Comparison of ENCODE assay signal across 8 cellular contexts in the genomic region with DNA sequence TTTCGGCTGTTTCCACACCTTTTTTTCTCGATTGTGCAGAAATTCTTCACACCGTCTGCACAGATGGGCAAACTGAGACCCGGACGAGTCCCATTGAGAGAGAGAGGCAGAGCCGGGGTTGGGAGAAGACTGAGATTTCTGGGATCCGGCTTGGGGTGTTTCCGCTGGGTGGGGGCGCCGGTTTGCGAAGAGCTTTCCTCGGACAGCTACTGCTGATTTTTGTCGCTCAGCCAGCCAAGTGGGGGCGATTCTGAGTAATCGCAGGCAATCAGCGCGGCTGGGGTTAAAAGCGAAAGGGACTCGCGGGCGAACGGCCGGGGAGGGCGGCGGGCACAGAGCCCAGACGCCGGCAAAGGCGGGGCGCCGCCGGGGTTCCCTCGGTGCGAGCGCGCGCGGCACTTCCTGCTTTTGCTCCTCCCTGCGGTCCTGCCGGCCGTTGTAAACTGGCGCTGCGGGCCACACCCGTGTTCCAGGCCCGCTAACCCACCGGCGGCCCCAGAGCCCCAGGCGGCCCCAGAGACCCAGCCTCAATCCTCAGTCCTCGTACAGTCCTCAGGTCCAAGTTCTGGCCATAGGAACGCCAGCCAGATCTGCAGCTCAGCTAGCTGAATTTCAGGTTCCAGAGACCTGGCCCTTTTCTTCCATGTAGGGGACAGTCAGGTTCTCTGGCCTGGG. TPM values are rescaled to one million over a fixed set of nuclear protein-coding genes. Genes with fewer than 3 reads are reported as not detected.
A peak's percentile ranks its signal among the peaks of the same experiment; 100 is the strongest.
DNase-seq lines count a peak whose midpoint lies in the region; TF ChIP-seq lines count a peak whose summit lies in the region.

No MANE protein-coding gene starts in this region.

- peaks cover 26% of the 10 kb centered on the region for H3K4me1 ChIP-seq in HAP-1
- peaks cover 59% of the 10 kb centered on the region for H3K4me1 ChIP-seq in suprapubic skin

- no peak for TF ChIP-seq EP300 in suprapubic skin (IDR thresholded peaks at IDR 0.05)

- H3K9me3 ChIP-seq in HAP-1 (no peaks in the 10 kb centered on the region), suprapubic skin (no peaks in the 10 kb centered on the region)

- H3K4me3 ChIP-seq in GM06990 (replicated peaks; ENCODE audit: low read depth, low read length), result peak overlapping the region; percentile 65
- peak overlapping the region; percentile 38 for H3K4me3 ChIP-seq in HAP-1
- peak overlapping the region; percentile 65 for H3K4me3 ChIP-seq in suprapubic skin

- DNase-seq in GM06990 (ENCODE audit: extremely low read depth, insufficient read length), result peak; percentile 93
- peak; percentile 37 to 82 for DNase-seq in HAP-1 (ENCODE audit: low spot score in 2 of 2)
- peak; percentile 89 for DNase-seq in M059J (ENCODE audit: low read depth)
- peak; percentile 42 for DNase-seq in SK-N-DZ (ENCODE audit: low spot score)
- DNase-seq in activated naive CD4-positive, alpha-beta T cell treated with anti-CD3 and anti-CD28 coated beads, Interleukin-2, amount 50 U/mL, for 16 hours, result peak; percentile 80
- DNase-seq in globus pallidus (ENCODE audit: low spot score), result peak; percentile 78
- peak; percentile 72 for DNase-seq in occipital lobe (lab: John Stamatoyannopoulos, UW)
- DNase-seq in suprapubic skin (ENCODE audit: low spot score in 2 of 2), result peak; percentile 92 to 94

- TF ChIP-seq CTCF in GM06990 (IDR thresholded peaks at IDR 0.05; ENCODE audit: insufficient read depth, low read length, poor library complexity, severe bottlenecking) (peak; percentile 41), suprapubic skin (IDR thresholded peaks at IDR 0.05) (no peak)

- no peaks in the 10 kb centered on the region for H3K27me3 ChIP-seq in GM06990 (replicated peaks; ENCODE audit: control insufficient read depth, insufficient read depth, low read length)
- H3K27me3 ChIP-seq in HAP-1 (ENCODE audit: low read depth), result peaks cover 3% of the 10 kb centered on the region; the same call in 1 of the 2 replicates
- H3K27me3 ChIP-seq in suprapubic skin, result no peaks in the 10 kb centered on the region

- H3K36me3 ChIP-seq in GM06990 (ENCODE audit: control insufficient read depth, insufficient read depth, low read length) (no peaks in the 10 kb centered on the region), HAP-1 (replicated peaks) (no peaks in the 10 kb centered on the region), suprapubic skin (no peaks in the 10 kb centered on the region)

- in situ Hi-C loops in HAP-1 (cut with MboI; ENCODE audit: low sequenced_read_pairs), result no loop called here

- under 1% methylated on average over 43 of the region's 49 CpGs for WGBS in suprapubic skin

- peak overlapping the region; percentile 93 for H3K27ac ChIP-seq in suprapubic skin

- TF ChIP-seq POLR2A in suprapubic skin (IDR thresholded peaks at IDR 0.05), result peak in 1 of 2 donors; percentile 68

RNA-seq across cellular contexts. Expression of a gene that starts 32.4 kb away (rescaled TPM):
- 49.3 and 85.5 TPM in 2 replicates for total RNA-seq in M059J (2014; rRNA removed; shearing (Covaris generic))
- 20.6 and 20.9 TPM in 2 replicates for polyA plus RNA-seq in SK-N-DZ (2014; cell fraction: cytosol; rRNA removed)
- polyA plus RNA-seq in SK-N-DZ (2014; cell fraction: nucleus; rRNA removed), result 11.6 and 14.7 TPM in 2 replicates
- total RNA-seq in occipital lobe, result 76.1 TPM
- total RNA-seq in suprapubic skin, result 100 to 1,000 TPM; 137 to 458 (median 151) TPM

Comparison
In these comparisons a context has a peak if more than half of its experiments do, and no peak if none do; other contexts are left out.
1. Peak in every context shown above with its lines: DNase-seq, H3K4me3 ChIP-seq and H3K27ac ChIP-seq.
2. DNase-seq: peak in every context shown above with its lines; median percentile 93 in GM06990; 93 in suprapubic skin; 89 in M059J; 80 in activated naive CD4-positive, alpha-beta T cell treated with anti-CD3 and anti-CD28 coated beads, Interleukin-2, amount 50 U/mL, for 16 hours; 78 in globus pallidus; 72 in occipital lobe; 60 in HAP-1; 42 in SK-N-DZ.